In the genomic region with DNA sequence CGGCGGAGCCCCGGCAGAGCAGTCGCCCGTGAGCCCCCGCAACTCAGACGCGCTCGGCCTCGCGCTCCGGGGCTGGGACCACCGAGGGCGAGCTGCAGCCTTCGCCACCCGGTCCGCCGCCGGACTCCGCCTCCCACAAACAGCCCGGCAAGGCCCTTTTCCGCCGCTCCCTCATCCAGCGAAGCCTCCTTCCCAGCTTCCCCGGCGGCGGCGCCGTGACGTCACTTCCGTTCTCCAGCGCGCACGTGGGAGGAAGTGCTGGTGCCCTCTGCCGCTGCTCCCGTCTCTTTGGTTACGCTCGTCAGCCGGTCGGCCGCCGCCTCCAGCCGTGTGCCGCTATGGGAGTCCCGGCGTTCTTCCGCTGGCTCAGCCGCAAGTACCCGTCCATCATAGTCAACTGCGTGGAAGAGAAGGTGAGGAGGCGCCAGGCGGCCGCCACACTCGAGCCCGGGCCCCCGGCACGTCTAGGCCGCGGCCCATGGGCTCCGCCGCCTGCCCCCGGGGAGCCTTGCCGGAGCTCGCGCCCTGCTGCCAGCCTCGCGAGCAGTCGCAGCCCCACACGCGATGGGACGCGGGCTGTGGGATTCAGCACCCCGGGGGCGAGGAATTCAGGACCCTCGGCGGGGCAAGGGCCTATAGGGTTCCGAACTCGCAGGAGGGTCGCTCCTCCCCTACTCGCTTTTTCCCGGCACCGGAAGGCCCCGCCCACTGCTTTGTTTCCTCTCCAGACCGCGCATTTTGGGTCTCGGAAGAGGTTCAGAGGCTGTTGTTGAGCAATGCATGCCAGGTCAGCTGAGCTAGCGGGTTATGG, we compare ENCODE assay signal across 8 cellular contexts. TPM values are rescaled to one million over a fixed set of nuclear protein-coding genes. Genes with fewer than 3 reads are reported as not detected.
DNase-seq lines count a peak whose midpoint lies in the region; ATAC-seq and TF ChIP-seq lines count a peak whose summit lies in the region.

A gene with protein sequence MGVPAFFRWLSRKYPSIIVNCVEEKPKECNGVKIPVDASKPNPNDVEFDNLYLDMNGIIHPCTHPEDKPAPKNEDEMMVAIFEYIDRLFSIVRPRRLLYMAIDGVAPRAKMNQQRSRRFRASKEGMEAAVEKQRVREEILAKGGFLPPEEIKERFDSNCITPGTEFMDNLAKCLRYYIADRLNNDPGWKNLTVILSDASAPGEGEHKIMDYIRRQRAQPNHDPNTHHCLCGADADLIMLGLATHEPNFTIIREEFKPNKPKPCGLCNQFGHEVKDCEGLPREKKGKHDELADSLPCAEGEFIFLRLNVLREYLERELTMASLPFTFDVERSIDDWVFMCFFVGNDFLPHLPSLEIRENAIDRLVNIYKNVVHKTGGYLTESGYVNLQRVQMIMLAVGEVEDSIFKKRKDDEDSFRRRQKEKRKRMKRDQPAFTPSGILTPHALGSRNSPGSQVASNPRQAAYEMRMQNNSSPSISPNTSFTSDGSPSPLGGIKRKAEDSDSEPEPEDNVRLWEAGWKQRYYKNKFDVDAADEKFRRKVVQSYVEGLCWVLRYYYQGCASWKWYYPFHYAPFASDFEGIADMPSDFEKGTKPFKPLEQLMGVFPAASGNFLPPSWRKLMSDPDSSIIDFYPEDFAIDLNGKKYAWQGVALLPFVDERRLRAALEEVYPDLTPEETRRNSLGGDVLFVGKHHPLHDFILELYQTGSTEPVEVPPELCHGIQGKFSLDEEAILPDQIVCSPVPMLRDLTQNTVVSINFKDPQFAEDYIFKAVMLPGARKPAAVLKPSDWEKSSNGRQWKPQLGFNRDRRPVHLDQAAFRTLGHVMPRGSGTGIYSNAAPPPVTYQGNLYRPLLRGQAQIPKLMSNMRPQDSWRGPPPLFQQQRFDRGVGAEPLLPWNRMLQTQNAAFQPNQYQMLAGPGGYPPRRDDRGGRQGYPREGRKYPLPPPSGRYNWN (plus strand): TSS at position 271 of the 811 bp plus-strand sequence. CDS start 68 bp downstream, at position 339.

- peak; percentile 96 for DNase-seq in GM06990 (ENCODE audit: extremely low read depth, insufficient read length)
- DNase-seq in NB4 (ENCODE audit: low read depth) = peak; percentile 97
- DNase-seq in SK-N-MC (ENCODE audit: low read depth, low spot score) = peak; percentile 79
- peak; percentile 96 for DNase-seq in activated naive CD4-positive, alpha-beta T cell treated with anti-CD3 and anti-CD28 coated beads, Interleukin-2, amount 50 U/mL, for 16 hours
- DNase-seq in globus pallidus (ENCODE audit: low spot score) = peak; percentile 92
- peak; percentile 90 for DNase-seq in occipital lobe (lab: John Stamatoyannopoulos, UW)

- ATAC-seq in HG02571 (IDR thresholded peaks at IDR 0.05; ENCODE audit: unreplicated experiment) = peak; percentile 89

- peak; percentile 87 for TF ChIP-seq POLR2A in NB4 (IDR thresholded peaks at IDR 0.05; ENCODE audit: extremely low read depth, insufficient read length)

- H3K36me3 ChIP-seq in GM06990 (ENCODE audit: control insufficient read depth, insufficient read depth, low read length) (no peaks in the 10 kb centered on the region; the same call in 1 of the 2 replicates), SK-N-MC (ENCODE audit: insufficient read depth, low read length) (peaks cover 29% of the 10 kb centered on the region)

- H3K4me3 ChIP-seq in GM06990 (replicated peaks; ENCODE audit: low read depth, low read length) (peak within 1 kb of the TSS; percentile 77), NB4 (ENCODE audit: low read depth, low read length) (peak within 1 kb of the TSS; percentile 93), SK-N-MC (peak within 1 kb of the TSS; percentile 94)

- TF ChIP-seq CTCF in GM06990 (IDR thresholded peaks at IDR 0.05; ENCODE audit: insufficient read depth, low read length, poor library complexity, severe bottlenecking) (peak; percentile 5), NB4 (IDR thresholded peaks at IDR 0.05; ENCODE audit: low read depth, low read length) (no peak)

- no peaks in the 10 kb centered on the region for H3K27me3 ChIP-seq in GM06990 (replicated peaks; ENCODE audit: control insufficient read depth, insufficient read depth, low read length)

- no peaks in the 10 kb centered on the region for H3K9me3 ChIP-seq in SK-N-MC (ENCODE audit: low read depth, low read length)

- H3K9ac ChIP-seq in SK-N-MC (ENCODE audit: insufficient read length) = peak within 1 kb of the TSS; percentile 97

- H3K27ac ChIP-seq in SK-N-MC (peak within 1 kb of the TSS; percentile 96), temporal lobe (ENCODE audit: low read depth, low read length) (peak within 1 kb of the TSS; percentile 80)

RNA-seq across cellular contexts. Expression of the gene that starts here (rescaled TPM):
- total RNA-seq in occipital lobe = 98.6 TPM
- total RNA-seq in temporal lobe = 70.3 TPM

Comparison
In these comparisons a context has a peak if more than half of its experiments do, and no peak if none do; other contexts are left out.
1. Peak in every context shown above with its lines: DNase-seq, ATAC-seq, H3K4me3 ChIP-seq and H3K27ac ChIP-seq.